Comparison of ENCODE assay signal across 8 cellular contexts in genomic region chr15:64896371-64897069, GRCh38. TPM values are rescaled to one million over a fixed set of nuclear protein-coding genes. Genes with fewer than 3 reads are reported as not detected.
A peak's percentile ranks its signal among the peaks of the same experiment; 100 is the strongest.
DNase-seq lines count a peak whose midpoint lies in the region; ATAC-seq and TF ChIP-seq lines count a peak whose summit lies in the region.

No MANE protein-coding gene starts in this region.

- no peak for DNase-seq in CD4-positive, alpha-beta T cell
- DNase-seq in endothelial cell (ENCODE audit: low spot score) (no peak), pons (ENCODE audit: low spot score) (peak; percentile 44), AG20443 (ENCODE audit: low spot score) (no peak), GM10266 (ENCODE audit: extremely low spot score) (no peak)

- H3K4me1 Mint-ChIP-seq in CD4-positive, alpha-beta T cell (ENCODE audit: low read depth) = peaks cover 61% of the 10 kb centered on the region
- H3K4me1 Mint-ChIP-seq in endothelial cell (ENCODE audit: unreplicated experiment) = peaks cover 52% of the 10 kb centered on the region

- H3K27me3 ChIP-seq in CD4-positive, alpha-beta T cell (ENCODE audit: control insufficient read depth, insufficient read depth, low read length) = no peaks in the 10 kb centered on the region
- no peaks in the 10 kb centered on the region for H3K27me3 ChIP-seq in OCI-LY3 (ENCODE audit: low read depth, low read length)

- no peaks in the 10 kb centered on the region for H4K20me1 ChIP-seq in OCI-LY3 (ENCODE audit: insufficient read depth, low read length)

- no peaks in the 10 kb centered on the region for H3K36me3 Mint-ChIP-seq in CD4-positive, alpha-beta T cell (ENCODE audit: low read depth)
- H3K36me3 Mint-ChIP-seq in endothelial cell (ENCODE audit: low read depth, unreplicated experiment) = peaks cover 12% of the 10 kb centered on the region

- CTCF ChIA-PET in CD4-positive, alpha-beta T cell (lab: Charles Lee) = interaction anchor here (2.0 to 4.1 kb wide), 2 partner anchors 49 to 60 kb away, joined by 6 to 44 read pairs; no protein-coding TSS in a partner anchor

- H3K79me2 ChIP-seq in OCI-LY3 (ENCODE audit: low read length) = no peaks in the 10 kb centered on the region

- POLR2A ChIA-PET in CD4-positive, alpha-beta T cell (lab: Charles Lee) = interaction anchor here (2.2 to 4.6 kb wide), 3 partner anchors 7 to 71 kb away, joined by 8 to 59 read pairs (median 47); partner anchors contain the start of gene PIF1

- H3K27ac Mint-ChIP-seq in CD4-positive, alpha-beta T cell = peak overlapping the region; percentile 100
- peak overlapping the region; percentile 70 for H3K27ac Mint-ChIP-seq in endothelial cell (ENCODE audit: unreplicated experiment)

- H2AFZ ChIP-seq in OCI-LY3 (ENCODE audit: low read depth, low read length) = no peak overlapping the region

- H3K4me3 ChIP-seq in OCI-LY3 (ENCODE audit: low read length) = peak overlapping the region; percentile 84

- H3K4me1 ChIP-seq in OCI-LY3 (ENCODE audit: low read length) = peaks cover 64% of the 10 kb centered on the region

- intact Hi-C loops in CD4-positive, alpha-beta T cell (cut with DNase I, micrococcal nuclease) = loop anchor here in 1 of 2 experiments (10.0 kb wide), 2 partner anchors 472 to 1488 kb away; partner anchors contain the start of gene MAP2K1

- H3K27ac ChIP-seq in CD4-positive, alpha-beta T cell (ENCODE audit: low read depth, low read length) = peak overlapping the region; percentile 97
- H3K27ac ChIP-seq in OCI-LY3 (ENCODE audit: low read length) = peak overlapping the region; percentile 99

- no peak for TF ChIP-seq CTCF in CD4-positive, alpha-beta T cell (IDR thresholded peaks at IDR 0.05)
- TF ChIP-seq CTCF in OCI-LY3 (IDR thresholded peaks at IDR 0.05; ENCODE audit: low read depth, low read length) (no peak), endothelial cell (IDR thresholded peaks at IDR 0.05; ENCODE audit: unreplicated experiment) (no peak), GM10266 (IDR thresholded peaks at IDR 0.05; ENCODE audit: control insufficient read depth, insufficient read depth, low read depth, missing control alignments) (no peak)

- H3K4me3 Mint-ChIP-seq in CD4-positive, alpha-beta T cell = peak overlapping the region; percentile 86
- peak overlapping the region; percentile 66 for H3K4me3 Mint-ChIP-seq in endothelial cell (ENCODE audit: unreplicated experiment)

- H3K4me2 ChIP-seq in OCI-LY3 (ENCODE audit: low read length) = peak overlapping the region; percentile 99

- H3K9me3 ChIP-seq in CD4-positive, alpha-beta T cell (ENCODE audit: control insufficient read depth, low read length) = peaks cover 9% of the 10 kb centered on the region
- peaks cover 7% of the 10 kb centered on the region; the same call in 1 of the 2 replicates for H3K9me3 ChIP-seq in OCI-LY3 (ENCODE audit: insufficient read depth, low read length)

- H3K9me3 Mint-ChIP-seq in CD4-positive, alpha-beta T cell = no peaks in the 10 kb centered on the region
- peaks cover 3% of the 10 kb centered on the region for H3K9me3 Mint-ChIP-seq in endothelial cell (ENCODE audit: unreplicated experiment)

- H3K36me3 ChIP-seq in OCI-LY3 (replicated peaks; ENCODE audit: low read depth, low read length) = peaks cover 6% of the 10 kb centered on the region

- H3K9ac ChIP-seq in OCI-LY3 (ENCODE audit: low read length) = peak overlapping the region; percentile 98

- no peak for ATAC-seq in CD4-positive, alpha-beta T cell (ENCODE audit: poor library complexity)
- ATAC-seq in GM21825 (IDR thresholded peaks at IDR 0.05; ENCODE audit: unreplicated experiment) (no peak), HG03457 (IDR thresholded peaks at IDR 0.05; ENCODE audit: unreplicated experiment) (no peak)

- no peaks in the 10 kb centered on the region for H3K27me3 Mint-ChIP-seq in CD4-positive, alpha-beta T cell
- peaks cover 10% of the 10 kb centered on the region for H3K27me3 Mint-ChIP-seq in endothelial cell (ENCODE audit: unreplicated experiment)

RNA-seq across cellular contexts. Expression of gene ANKDD1A, which starts 15.2 kb away (rescaled TPM):
- total RNA-seq in CD4-positive, alpha-beta T cell = 1 to 10 TPM in 1 of 2 experiments, under 1 TPM in 1; 0.95 to 1.9 TPM
- total RNA-seq in endothelial cell (ENCODE audit: unreplicated experiment) = 6.9 TPM

RNA-seq across cellular contexts. Expression of gene PLEKHO2, which starts 54.8 kb away (rescaled TPM):
- total RNA-seq in CD4-positive, alpha-beta T cell = 1 to 10 TPM; 5.6 to 5.9 TPM
- total RNA-seq in endothelial cell (ENCODE audit: unreplicated experiment) = 33.4 TPM
